2 cellular contexts compared by ENCODE assay signal in the genomic region with DNA sequence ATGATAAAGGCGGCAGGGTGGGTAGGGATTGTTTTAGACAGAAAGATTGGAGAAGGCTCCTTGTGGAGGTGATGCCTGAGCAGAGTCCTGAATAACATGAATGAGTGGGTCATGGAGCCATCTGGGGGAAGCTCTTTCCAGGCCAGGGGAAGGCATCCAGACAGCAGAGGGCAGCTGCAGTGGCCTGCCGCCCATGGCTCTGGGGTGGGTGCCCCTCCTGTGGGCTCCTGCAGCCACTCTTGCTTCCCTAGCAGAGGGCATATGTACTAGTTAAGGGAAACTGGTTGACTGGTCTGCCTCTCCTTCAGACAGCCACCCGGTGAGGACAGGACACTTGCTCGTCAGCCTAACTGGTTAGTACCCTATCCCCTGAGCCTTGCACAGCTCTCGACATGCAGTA.
TF ChIP-seq lines count a peak whose summit lies in the region.

No MANE protein-coding gene starts in this region.

TF ChIP-seq in HepG2, 621 proteins besides CTCF, POLR2A, EP300 and RAD21:
- TF ChIP-seq, protein P1, sequence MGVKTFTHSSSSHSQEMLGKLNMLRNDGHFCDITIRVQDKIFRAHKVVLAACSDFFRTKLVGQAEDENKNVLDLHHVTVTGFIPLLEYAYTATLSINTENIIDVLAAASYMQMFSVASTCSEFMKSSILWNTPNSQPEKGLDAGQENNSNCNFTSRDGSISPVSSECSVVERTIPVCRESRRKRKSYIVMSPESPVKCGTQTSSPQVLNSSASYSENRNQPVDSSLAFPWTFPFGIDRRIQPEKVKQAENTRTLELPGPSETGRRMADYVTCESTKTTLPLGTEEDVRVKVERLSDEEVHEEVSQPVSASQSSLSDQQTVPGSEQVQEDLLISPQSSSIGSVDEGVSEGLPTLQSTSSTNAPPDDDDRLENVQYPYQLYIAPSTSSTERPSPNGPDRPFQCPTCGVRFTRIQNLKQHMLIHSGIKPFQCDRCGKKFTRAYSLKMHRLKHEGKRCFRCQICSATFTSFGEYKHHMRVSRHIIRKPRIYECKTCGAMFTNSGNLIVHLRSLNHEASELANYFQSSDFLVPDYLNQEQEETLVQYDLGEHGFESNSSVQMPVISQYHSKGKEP (CRISPR knock-in tag; IDR thresholded peaks at IDR 0.05), result no peak
- TF ChIP-seq, protein P2, sequence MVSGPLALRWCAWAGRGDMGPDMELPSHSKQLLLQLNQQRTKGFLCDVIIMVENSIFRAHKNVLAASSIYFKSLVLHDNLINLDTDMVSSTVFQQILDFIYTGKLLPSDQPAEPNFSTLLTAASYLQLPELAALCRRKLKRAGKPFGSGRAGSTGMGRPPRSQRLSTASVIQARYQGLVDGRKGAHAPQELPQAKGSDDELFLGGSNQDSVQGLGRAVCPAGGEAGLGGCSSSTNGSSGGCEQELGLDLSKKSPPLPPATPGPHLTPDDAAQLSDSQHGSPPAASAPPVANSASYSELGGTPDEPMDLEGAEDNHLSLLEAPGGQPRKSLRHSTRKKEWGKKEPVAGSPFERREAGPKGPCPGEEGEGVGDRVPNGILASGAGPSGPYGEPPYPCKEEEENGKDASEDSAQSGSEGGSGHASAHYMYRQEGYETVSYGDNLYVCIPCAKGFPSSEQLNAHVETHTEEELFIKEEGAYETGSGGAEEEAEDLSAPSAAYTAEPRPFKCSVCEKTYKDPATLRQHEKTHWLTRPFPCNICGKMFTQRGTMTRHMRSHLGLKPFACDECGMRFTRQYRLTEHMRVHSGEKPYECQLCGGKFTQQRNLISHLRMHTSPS (CRISPR knock-in tag; IDR thresholded peaks at IDR 0.05; ENCODE audit: low read depth), result 0 out of 2 replicates have a peak, but pooled peaks have one; percentile 18
- TF ChIP-seq ZNF337 (CRISPR knock-in tag; IDR thresholded peaks at IDR 0.05; ENCODE audit: borderline replicate concordance, low read depth) (no peak), HCFC1 (IDR thresholded peaks at IDR 0.05; ENCODE audit: low read depth, low read length) (no peak)
- TF ChIP-seq, protein P3, sequence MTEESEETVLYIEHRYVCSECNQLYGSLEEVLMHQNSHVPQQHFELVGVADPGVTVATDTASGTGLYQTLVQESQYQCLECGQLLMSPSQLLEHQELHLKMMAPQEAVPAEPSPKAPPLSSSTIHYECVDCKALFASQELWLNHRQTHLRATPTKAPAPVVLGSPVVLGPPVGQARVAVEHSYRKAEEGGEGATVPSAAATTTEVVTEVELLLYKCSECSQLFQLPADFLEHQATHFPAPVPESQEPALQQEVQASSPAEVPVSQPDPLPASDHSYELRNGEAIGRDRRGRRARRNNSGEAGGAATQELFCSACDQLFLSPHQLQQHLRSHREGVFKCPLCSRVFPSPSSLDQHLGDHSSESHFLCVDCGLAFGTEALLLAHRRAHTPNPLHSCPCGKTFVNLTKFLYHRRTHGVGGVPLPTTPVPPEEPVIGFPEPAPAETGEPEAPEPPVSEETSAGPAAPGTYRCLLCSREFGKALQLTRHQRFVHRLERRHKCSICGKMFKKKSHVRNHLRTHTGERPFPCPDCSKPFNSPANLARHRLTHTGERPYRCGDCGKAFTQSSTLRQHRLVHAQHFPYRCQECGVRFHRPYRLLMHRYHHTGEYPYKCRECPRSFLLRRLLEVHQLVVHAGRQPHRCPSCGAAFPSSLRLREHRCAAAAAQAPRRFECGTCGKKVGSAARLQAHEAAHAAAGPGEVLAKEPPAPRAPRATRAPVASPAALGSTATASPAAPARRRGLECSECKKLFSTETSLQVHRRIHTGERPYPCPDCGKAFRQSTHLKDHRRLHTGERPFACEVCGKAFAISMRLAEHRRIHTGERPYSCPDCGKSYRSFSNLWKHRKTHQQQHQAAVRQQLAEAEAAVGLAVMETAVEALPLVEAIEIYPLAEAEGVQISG (CRISPR knock-in tag; IDR thresholded peaks at IDR 0.05), result peak; percentile 39; the same call in 1 of the 2 replicates
TF ChIP-seq in HepG2: peak in this region for 2.

TF ChIP-seq in K562, 482 proteins besides CTCF, POLR2A, EP300 and RAD21:
- TF ChIP-seq, protein P4, sequence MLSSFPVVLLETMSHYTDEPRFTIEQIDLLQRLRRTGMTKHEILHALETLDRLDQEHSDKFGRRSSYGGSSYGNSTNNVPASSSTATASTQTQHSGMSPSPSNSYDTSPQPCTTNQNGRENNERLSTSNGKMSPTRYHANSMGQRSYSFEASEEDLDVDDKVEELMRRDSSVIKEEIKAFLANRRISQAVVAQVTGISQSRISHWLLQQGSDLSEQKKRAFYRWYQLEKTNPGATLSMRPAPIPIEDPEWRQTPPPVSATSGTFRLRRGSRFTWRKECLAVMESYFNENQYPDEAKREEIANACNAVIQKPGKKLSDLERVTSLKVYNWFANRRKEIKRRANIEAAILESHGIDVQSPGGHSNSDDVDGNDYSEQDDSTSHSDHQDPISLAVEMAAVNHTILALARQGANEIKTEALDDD (IDR thresholded peaks at IDR 0.05), result peak; percentile 35; the same call in 1 of the 2 replicates
- TF ChIP-seq ZKSCAN1 (IDR thresholded peaks at IDR 0.05; ENCODE audit: low read depth, low read length), result no peak
- no peak for TF ChIP-seq HNRNPL (IDR thresholded peaks at IDR 0.05; ENCODE audit: low read depth, low read length)
- TF ChIP-seq SP2 (IDR thresholded peaks at IDR 0.05; ENCODE audit: extremely low read depth, low read depth, low read length, poor library complexity, severe bottlenecking), result no peak
- no peak for TF ChIP-seq MXI1 (IDR thresholded peaks at IDR 0.05; ENCODE audit: low read depth, low read length)
- no peak for TF ChIP-seq SNRNP70 (optimal IDR thresholded peaks at IDR 0.05; ENCODE audit: low read depth, low read length)
TF ChIP-seq in K562: peak in this region for 1.
